ENCODE assay signal across 28 cellular contexts in the genomic region with DNA sequence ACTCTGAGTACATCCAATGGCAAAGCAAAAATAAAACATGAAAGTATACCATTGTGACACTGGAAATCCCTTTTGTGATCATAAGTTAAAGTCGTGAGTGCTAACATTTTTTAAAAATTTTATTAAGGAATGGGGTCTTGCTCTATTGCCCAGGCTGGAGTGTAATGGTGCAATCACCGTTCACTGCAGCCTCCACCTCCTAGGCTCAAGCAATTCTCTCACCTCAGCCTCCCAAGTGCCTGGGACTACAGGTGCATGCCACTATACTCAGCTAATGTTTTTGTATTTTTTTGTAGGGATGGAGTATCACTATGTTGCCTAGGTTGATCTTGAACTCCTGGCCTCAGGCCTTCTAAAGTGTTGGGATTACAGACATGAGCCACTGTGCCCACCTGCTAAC.
"Had no signal": no experiment of that assay in that cellular context is flagged by ENCODE, and none has a peak within 500 bp of the region (broad histone marks: within the 10 kb centered on the region; RNA-seq: fewer than 3 reads in every experiment).

No MANE protein-coding gene starts in this region.

- H3K36me3 ChIP-seq: stomach, suprapubic skin, thoracic aorta, thyroid gland, tibial artery, tibial nerve, transverse colon, upper lobe of left lung, upper lobe of right lung, uterus, vagina had no signal

- H3K9me3 ChIP-seq: suprapubic skin, testis, thoracic aorta, thyroid gland, transverse colon, upper lobe of left lung, upper lobe of right lung, uterus, vagina had no signal

- H3K27ac Mint-ChIP-seq: stimulated activated effector memory CD8-positive, alpha-beta T cell treated with anti-CD3 and anti-CD28 coated beads, Interleukin-12 subunit alpha, Interleukin-12 subunit beta, amount 100 ng/mL, for 72 hours; stimulated activated memory B cell treated with anti-CD40 and anti-IgM and Interleukin-4, amounts not matched to agents 10 μg/mL and 1 μg/mL and 100 μg/mL, for 72 hours; stimulated activated naive B cell treated with anti-CD40 and anti-IgM and Interleukin-4, amounts not matched to agents 10 μg/mL and 1 μg/mL and 100 μg/mL, for 72 hours; stimulated activated naive CD8-positive, alpha-beta T cell treated with anti-CD3 and anti-CD28 coated beads, Interleukin-15, amount 100 ng/mL, for 72 hours; stimulated activated naive CD8-positive, alpha-beta T cell treated with anti-CD3 and anti-CD28 coated beads, Interleukin-15, Interleukin-2, amounts not matched to agents 100 ng/mL and 50 ng/mL, for 24 hours; type B pancreatic cell had no signal

- H3K27me3 Mint-ChIP-seq: stimulated activated naive CD8-positive, alpha-beta T cell treated with anti-CD3 and anti-CD28 coated beads, Interleukin-15, amount 100 ng/mL, for 72 hours; stimulated activated naive CD8-positive, alpha-beta T cell treated with anti-CD3 and anti-CD28 coated beads, Interleukin-15, Interleukin-2, amounts not matched to agents 100 ng/mL and 50 ng/mL, for 24 hours; type B pancreatic cell had no signal

- FAIRE-seq: urothelium cell line had no signal

- H3K4me3 ChIP-seq: stomach, suprapubic skin, testis, thoracic aorta, thyroid gland, tibial artery, tibial nerve, transverse colon, upper lobe of left lung, upper lobe of right lung, uterus, vagina had no signal

- H3K4me1 Mint-ChIP-seq: stimulated activated effector memory CD8-positive, alpha-beta T cell treated with anti-CD3 and anti-CD28 coated beads, Interleukin-12 subunit alpha, Interleukin-12 subunit beta, amount 100 ng/mL, for 72 hours; stimulated activated memory B cell treated with anti-CD40 and anti-IgM and Interleukin-4, amounts not matched to agents 10 μg/mL and 1 μg/mL and 100 μg/mL, for 72 hours; stimulated activated naive B cell treated with anti-CD40 and anti-IgM and Interleukin-4, amounts not matched to agents 10 μg/mL and 1 μg/mL and 100 μg/mL, for 72 hours; stimulated activated naive CD8-positive, alpha-beta T cell treated with anti-CD3 and anti-CD28 coated beads, Interleukin-15, amount 100 ng/mL, for 72 hours had no signal

- H3K27me3 ChIP-seq: stomach, suprapubic skin, testis, thyroid gland, tibial artery, tibial nerve, transverse colon, upper lobe of left lung, upper lobe of right lung, uterus, vagina had no signal

- H3K27ac ChIP-seq: stomach, suprapubic skin, testis, thoracic aorta, thyroid gland, tibial artery, tibial nerve, transverse colon, upper lobe of left lung, upper lobe of right lung, uterus, vagina had no signal

- H3K4me1 ChIP-seq: suprapubic skin, thyroid gland, tibial artery, transverse colon, upper lobe of left lung, upper lobe of right lung, uterus, vagina had no signal

- H3K36me3 Mint-ChIP-seq: stimulated activated effector memory CD8-positive, alpha-beta T cell treated with anti-CD3 and anti-CD28 coated beads, Interleukin-12 subunit alpha, Interleukin-12 subunit beta, amount 100 ng/mL, for 72 hours; type B pancreatic cell had no signal

- H3K4me3 Mint-ChIP-seq: stimulated activated effector memory CD8-positive, alpha-beta T cell treated with anti-CD3 and anti-CD28 coated beads, Interleukin-12 subunit alpha, Interleukin-12 subunit beta, amount 100 ng/mL, for 72 hours; stimulated activated memory B cell treated with anti-CD40 and anti-IgM and Interleukin-4, amounts not matched to agents 10 μg/mL and 1 μg/mL and 100 μg/mL, for 72 hours; stimulated activated naive B cell treated with anti-CD40 and anti-IgM and Interleukin-4, amounts not matched to agents 10 μg/mL and 1 μg/mL and 100 μg/mL, for 72 hours; stimulated activated naive CD8-positive, alpha-beta T cell treated with anti-CD3 and anti-CD28 coated beads, Interleukin-15, amount 100 ng/mL, for 72 hours; stimulated activated naive CD8-positive, alpha-beta T cell treated with anti-CD3 and anti-CD28 coated beads, Interleukin-15, Interleukin-2, amounts not matched to agents 100 ng/mL and 50 ng/mL, for 24 hours; type B pancreatic cell had no signal

- ATAC-seq: stimulated activated effector memory CD8-positive, alpha-beta T cell treated with anti-CD3 and anti-CD28 coated beads, Interleukin-12 subunit alpha, Interleukin-12 subunit beta, amount 100 ng/mL, for 72 hours; stimulated activated memory B cell treated with anti-CD40 and anti-IgM and Interleukin-4, amounts not matched to agents 10 μg/mL and 1 μg/mL and 100 μg/mL, for 72 hours; stimulated activated naive B cell treated with anti-CD40 and anti-IgM and Interleukin-4, amounts not matched to agents 10 μg/mL and 1 μg/mL and 100 μg/mL, for 72 hours; stimulated activated naive CD8-positive, alpha-beta T cell treated with anti-CD3 and anti-CD28 coated beads, Interleukin-15, amount 100 ng/mL, for 72 hours; stimulated activated naive CD8-positive, alpha-beta T cell treated with anti-CD3 and anti-CD28 coated beads, Interleukin-15, Interleukin-2, amounts not matched to agents 100 U/mL and 50 U/mL, for 24 hours; upper lobe of right lung had no signal

- DNase-seq: stimulated activated CD4-positive, alpha-beta T cell treated with anti-CD3 and anti-CD28 coated beads, Interleukin-2, amount 100 ng/mL, for 48 hours; stimulated activated CD4-positive, alpha-beta T cell treated with anti-CD3 and anti-CD28 coated beads, Interleukin-4, amount 100 ng/mL, for 1 hour; stimulated activated CD4-positive, alpha-beta T cell treated with anti-CD3 and anti-CD28 coated beads, Interleukin-4, amount 100 ng/mL, for 24 hours; stimulated activated CD4-positive, alpha-beta T cell treated with anti-CD3 and anti-CD28 coated beads, Interleukin-4, amount 100 ng/mL, for 4 hours; stimulated activated CD8-positive, alpha-beta memory T cell treated with anti-CD3 and anti-CD28 coated beads, Interleukin-4, amount 100 ng/mL, for 48 hours; stimulated activated naive B cell treated with anti-CD40 and anti-IgM and Interleukin-4, amounts not matched to agents 10 μg/mL and 1 μg/mL and 100 μg/mL, for 72 hours; stimulated activated naive CD4-positive, alpha-beta T cell; stimulated activated naive CD4-positive, alpha-beta T cell treated with Interleukin-2 at 50 U/mL for 16 hours; stimulated activated naive CD8-positive, alpha-beta T cell treated with anti-CD3 and anti-CD28 coated beads, Interleukin-15, amount 100 ng/mL, for 72 hours; stimulated activated naive CD8-positive, alpha-beta T cell treated with anti-CD3 and anti-CD28 coated beads, Interleukin-15, Interleukin-2, amounts not matched to agents 100 U/mL and 50 U/mL, for 24 hours; stomach; substantia nigra; testis; thyroid gland; tibial artery; transverse colon; upper lobe of left lung; upper lobe of right lung; uterus had no signal
